In the genomic region with DNA sequence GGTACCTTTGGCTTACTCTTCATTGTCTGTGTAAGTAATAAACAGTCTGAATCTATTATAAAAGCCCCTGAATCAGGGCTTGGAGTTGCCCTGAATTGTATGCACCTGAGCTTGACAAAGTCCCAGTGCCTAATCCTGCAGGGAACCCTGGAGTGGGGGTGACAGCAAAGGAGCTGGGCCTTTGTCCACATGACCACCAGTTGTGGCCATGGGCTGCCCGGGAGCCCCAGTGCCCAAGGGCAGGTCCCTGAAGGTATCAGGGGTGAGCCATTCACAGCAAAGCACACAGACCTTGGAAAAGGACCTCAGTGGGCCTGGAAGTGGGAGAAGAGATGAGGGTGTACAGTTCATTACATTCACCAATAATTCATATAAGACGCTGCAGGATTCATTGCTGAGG, we compare ENCODE assay signal across 30 cellular contexts.
"Had no signal": no experiment of that assay in that cellular context is flagged by ENCODE, and none has a peak within 500 bp of the region (broad histone marks: within the 10 kb centered on the region; RNA-seq: fewer than 3 reads in every experiment).

No MANE protein-coding gene starts in this region.

- H3K27me3 ChIP-seq: cardiac muscle cell, esophagus squamous epithelium had no signal

- FAIRE-seq: astrocyte, frontal cortex had no signal

- H3K27ac ChIP-seq: cardiac muscle cell, esophagus squamous epithelium, WERI-Rb-1 had no signal

- H3K4me1 Mint-ChIP-seq: activated B cell treated with CpG ODN at 0.5 μM for 24 hours; central memory CD8-positive, alpha-beta T cell had no signal

- H3K36me3 Mint-ChIP-seq: activated naive CD8-positive, alpha-beta T cell had no signal

- ATAC-seq: activated CD4-positive, CD25-positive, alpha-beta regulatory T cell treated with anti-CD3 and anti-CD28 coated beads, Interleukin-2, amount 50 U/mL, for 24 hours; activated CD8-positive, alpha-beta T cell treated with anti-CD3 and anti-CD28 coated beads for 36 hours; activated T-cell treated with anti-CD3 and anti-CD28 coated beads, Interleukin-2, amount 50 U/mL, for 4 hours; activated T-helper 17 cell treated with anti-CD3 and anti-CD28 coated beads, Interleukin-2, amount 50 U/mL, for 72 hours; effector memory CD8-positive, alpha-beta T cell; SK-N-SH treated with all-trans-retinoic acid at 6 μM for 48 hours; T-helper 17 cell had no signal

- H3K4me3 ChIP-seq: cardiac muscle cell, esophagus squamous epithelium had no signal

- H3K27ac Mint-ChIP-seq: activated B cell treated with CpG ODN at 0.5 μM for 24 hours; activated CD8-positive, alpha-beta T cell treated with anti-CD3 and anti-CD28 coated beads for 36 hours; activated naive CD8-positive, alpha-beta T cell; activated T-helper 17 cell treated with anti-CD3 and anti-CD28 coated beads, Interleukin-2, amount 50 U/mL, for 72 hours; effector memory CD8-positive, alpha-beta T cell; T-helper 17 cell; T-helper 2 cell treated with Interferon-gamma antibody and Interleukin-4, amounts not matched to agents 5 μg/mL and 100 μg/mL, for 36 hours had no signal

- DNase-seq: activated B cell treated with CpG ODN at 0.5 μM for 24 hours; activated CD4-positive, alpha-beta T cell treated with anti-CD3 and anti-CD28 coated beads for 48 hours; activated CD4-positive, alpha-beta T cell treated with anti-CD3 and anti-CD28 coated beads, Interleukin-2, amount 50 U/mL, for 1 hour; activated CD4-positive, alpha-beta T cell treated with anti-CD3 and anti-CD28 coated beads, Interleukin-2, amount 50 U/mL, for 48 hours; activated CD8-positive, alpha-beta memory T cell treated with anti-CD3 and anti-CD28 coated beads for 24 hours; activated CD8-positive, alpha-beta T cell treated with anti-CD3 and anti-CD28 coated beads for 36 hours; activated effector memory CD4-positive, alpha-beta T cell treated with Interleukin-2 at 50 U/mL for 16 hours; activated gamma-delta T cell treated with Interleukin-2 at 50 U/mL for 16 hours; activated naive CD4-positive, alpha-beta T cell treated with anti-CD3 and anti-CD28 coated beads, Interleukin-2, amount 50 U/mL, for 16 hours; activated naive CD4-positive, alpha-beta T cell treated with Interleukin-2 at 50 U/mL for 16 hours; activated T-cell treated with anti-CD3 and anti-CD28 coated beads, Interleukin-2, amount 50 U/mL, for 4 hours; amniotic stem cell; cortex of kidney; effector CD4-positive, alpha-beta T cell; effector memory CD8-positive, alpha-beta T cell; erythroblast; esophagus squamous epithelium; T-helper 1 cell; T-helper 17 cell; T1000; WERI-Rb-1 had no signal

- H3K36me3 ChIP-seq: cardiac muscle cell, esophagus squamous epithelium, WERI-Rb-1 had no signal

- H3K4me3 Mint-ChIP-seq: activated B cell treated with CpG ODN at 0.5 μM for 24 hours; activated CD8-positive, alpha-beta T cell treated with anti-CD3 and anti-CD28 coated beads for 36 hours; activated naive CD8-positive, alpha-beta T cell; activated T-cell treated with anti-CD3 and anti-CD28 coated beads, Interleukin-2, amount 50 U/mL, for 4 hours; activated T-helper 17 cell treated with anti-CD3 and anti-CD28 coated beads, Interleukin-2, amount 50 U/mL, for 72 hours; central memory CD8-positive, alpha-beta T cell; effector memory CD8-positive, alpha-beta T cell; T-helper 2 cell treated with Interferon-gamma antibody and Interleukin-4, amounts not matched to agents 5 μg/mL and 100 μg/mL, for 36 hours had no signal

- H3K9me3 ChIP-seq: esophagus squamous epithelium had no signal

- H3K9me3 Mint-ChIP-seq: activated CD8-positive, alpha-beta T cell treated with anti-CD3 and anti-CD28 coated beads for 36 hours; activated T-helper 17 cell treated with anti-CD3 and anti-CD28 coated beads, Interleukin-2, amount 50 U/mL, for 72 hours; central memory CD8-positive, alpha-beta T cell; T-helper 2 cell treated with Interferon-gamma antibody and Interleukin-4, amounts not matched to agents 5 μg/mL and 100 μg/mL, for 36 hours had no signal
